17 cellular contexts compared by ENCODE assay signal in genomic region chr3:99570061-99570460, GRCh38.
"Had no signal": no experiment of that assay in that cellular context is flagged by ENCODE, and none has a peak within 500 bp of the region (broad histone marks: within the 10 kb centered on the region; RNA-seq: fewer than 3 reads in every experiment).

No MANE protein-coding gene starts in this region.

- H3K79me2 ChIP-seq: parathyroid adenoma had no signal

- H3K36me3 ChIP-seq: left ventricle myocardium inferior, lower lobe of right lung had no signal

- H3K27me3 ChIP-seq: foreskin keratinocyte had no signal

- ATAC-seq: effector memory CD8-positive, alpha-beta T cell; foreskin keratinocyte; left cardiac atrium; lower lobe of right lung; psoas muscle; sciatic nerve had no signal

- H3K9ac ChIP-seq: parathyroid adenoma had no signal

- DNase-seq: effector memory CD8-positive, alpha-beta T cell; erythroblast; foreskin keratinocyte; immature natural killer cell; kidney; left cardiac atrium; left ventricle myocardium inferior; lower lobe of right lung; naive B cell; occipital lobe; psoas muscle; retina; small intestine; stimulated activated CD4-positive, alpha-beta T cell treated with anti-CD3 and anti-CD28 coated beads, Interleukin-12 subunit alpha, Interleukin-12 subunit beta, amount 100 ng/mL, for 4 hours; stimulated activated naive CD4-positive, alpha-beta T cell treated with Interleukin-2 at 50 U/mL for 16 hours had no signal

- H3K27ac ChIP-seq: foreskin keratinocyte, left ventricle myocardium inferior, lower lobe of right lung, parathyroid adenoma, psoas muscle had no signal

- H3K9me3 ChIP-seq: psoas muscle had no signal

- H3K4me3 ChIP-seq: left ventricle myocardium inferior, lower lobe of right lung, psoas muscle had no signal

- H2AFZ ChIP-seq: parathyroid adenoma had no signal

- H3K4me1 ChIP-seq: foreskin keratinocyte, left ventricle myocardium inferior, lower lobe of right lung, psoas muscle had no signal
